ENCODE assay signal across 11 cellular contexts in the genomic region with DNA sequence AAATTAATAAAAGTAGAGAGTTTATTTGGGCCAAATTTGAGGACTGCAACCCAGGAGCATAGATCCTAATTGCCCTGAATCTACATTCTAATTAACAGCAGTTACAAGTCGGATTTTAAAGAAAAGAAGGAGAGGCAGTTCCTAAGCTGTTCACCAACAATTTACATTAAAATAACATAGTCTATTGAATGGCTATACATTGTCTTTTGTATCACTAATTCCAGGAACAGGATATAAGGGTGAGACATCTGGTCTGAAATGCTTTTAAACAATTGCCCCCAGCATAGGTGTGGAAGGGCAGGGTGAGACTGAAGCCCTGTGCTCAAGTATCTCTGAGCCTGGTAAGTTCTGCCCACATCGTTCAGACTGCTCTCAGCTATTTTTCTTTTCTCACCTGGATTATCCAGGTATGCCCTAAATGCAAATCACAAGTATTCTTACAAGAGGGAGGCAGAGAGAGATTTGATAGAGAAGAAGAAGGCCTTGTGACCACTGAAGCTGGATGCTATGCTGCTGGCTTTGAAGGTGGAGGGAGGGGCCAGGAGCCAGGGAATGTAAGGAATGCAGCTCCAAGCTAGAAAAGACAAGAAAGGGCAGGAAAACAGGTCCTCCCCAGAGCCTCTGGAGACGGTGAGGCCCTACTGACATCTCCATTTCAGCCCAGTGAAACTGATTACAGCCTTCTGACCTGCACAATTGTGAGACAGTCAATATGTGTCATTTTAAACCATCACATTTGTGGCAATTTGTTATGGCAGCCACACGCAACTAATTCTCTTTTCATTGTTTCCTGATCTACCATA.
DNase-seq lines count a peak whose midpoint lies in the region; ATAC-seq, FAIRE-seq and TF ChIP-seq lines count a peak whose summit lies in the region.
"Had no signal": no experiment of that assay in that cellular context is flagged by ENCODE, and none has a peak within 500 bp of the region (broad histone marks: within the 10 kb centered on the region; RNA-seq: fewer than 3 reads in every experiment).

No MANE protein-coding gene starts in this region.

- H3K27ac Mint-ChIP-seq in neural crest cell (ENCODE audit: unreplicated experiment) = peak overlapping the region; percentile 19
- H3K27ac Mint-ChIP-seq in CD4-positive, alpha-beta T cell = no peak overlapping the region
- H3K27ac Mint-ChIP-seq: activated T-helper 2 cell treated with anti-CD3 and anti-CD28 coated beads, Interferon-gamma antibody, Interleukin-2, Interleukin-4, amounts not matched to agents 10 μg/mL and 5 μg/mL and 100 μg/mL, durations not matched to agents 14 hours and 24 hours and 36 hours had no signal

- peak; percentile 50 for ATAC-seq in PC-3
- ATAC-seq in CD4-positive, alpha-beta T cell (ENCODE audit: poor library complexity) = no peak

- peak overlapping the region; percentile 11 for H3K4me3 Mint-ChIP-seq in neural crest cell
- H3K4me3 Mint-ChIP-seq in CD4-positive, alpha-beta T cell = no peak overlapping the region

- H3K4me1 Mint-ChIP-seq in neural crest cell = peaks cover 32% of the 10 kb centered on the region
- H3K4me1 Mint-ChIP-seq in CD4-positive, alpha-beta T cell (ENCODE audit: low read depth) = no peaks in the 10 kb centered on the region

- FAIRE-seq in D721Med (lab: Jason Lieb, UNC) = no peak

- no peaks in the 10 kb centered on the region for H3K9me2 ChIP-seq in PC-3 (replicated peaks; ENCODE audit: low read length)

- CTCF ChIA-PET in PC-3 (lab: Charles Lee) = no interaction called here
- CTCF ChIA-PET in CD4-positive, alpha-beta T cell (lab: Charles Lee) = no interaction called here

- H3K36me3 Mint-ChIP-seq in neural crest cell (ENCODE audit: low read depth) = no peaks in the 10 kb centered on the region
- no peaks in the 10 kb centered on the region for H3K36me3 Mint-ChIP-seq in CD4-positive, alpha-beta T cell (ENCODE audit: low read depth)

- no peak overlapping the region for H3K4me3 ChIP-seq in H7 (ENCODE audit: insufficient read depth, low read depth, low read length)
- no peak overlapping the region for H3K4me3 ChIP-seq in PC-3 (ENCODE audit: low read length)
- H3K4me3 ChIP-seq: skin epidermis had no signal

- BruUV-seq in PC-3 (replicated peaks; lab: Mats Ljungman, UMichigan) = no TSS peak

- H3K36me3 ChIP-seq in H7 (replicated peaks; ENCODE audit: control insufficient read depth, insufficient read depth, low read length) (no peaks in the 10 kb centered on the region), PC-3 (ENCODE audit: low read depth, low read length) (no peaks in the 10 kb centered on the region)

- H3K79me2 ChIP-seq in PC-3 (ENCODE audit: low read length) = no peaks in the 10 kb centered on the region

- no peaks in the 10 kb centered on the region for H3F3A ChIP-seq in PC-3 (ENCODE audit: low read length, unreplicated experiment)

- DNase-seq in H7 (peak; percentile 46), PC-3 (peak; percentile 58), epithelial cell of prostate (ENCODE audit: low read depth, low spot score) (no peak), neural crest cell (ENCODE audit: low read depth, low spot score) (no peak), NCI-H2081 (lab: John Stamatoyannopoulos, UW) (no peak), D721Med (ENCODE audit: insufficient read length, low spot score) (no peak)
- DNase-seq in stimulated activated CD4-positive, alpha-beta T cell treated with anti-CD3 and anti-CD28 coated beads, Interleukin-4, amount 100 ng/mL, for 1 hour = no peak
- DNase-seq in CD4-positive, alpha-beta T cell = no peak
- DNase-seq: NCI-H2227 treated with DMSO at 0.1 percent for 48 hours had no signal

- no peaks in the 10 kb centered on the region for H3K27me3 ChIP-seq in H7 (ENCODE audit: control insufficient read depth, insufficient read depth, low read length)
- no peaks in the 10 kb centered on the region for H3K27me3 ChIP-seq in PC-3 (ENCODE audit: low read length)
- H3K27me3 ChIP-seq in CD4-positive, alpha-beta T cell (ENCODE audit: control insufficient read depth, insufficient read depth, low read length) = peaks cover 6% of the 10 kb centered on the region

- H3K4me1 ChIP-seq in PC-3 (ENCODE audit: insufficient read depth, low read length) = peaks cover 23% of the 10 kb centered on the region

- no peaks in the 10 kb centered on the region for H4K20me1 ChIP-seq in PC-3 (ENCODE audit: low read length)

- POLR2A ChIA-PET in PC-3 (lab: Charles Lee; ENCODE audit: unreplicated experiment) = interaction anchor here (0.6 kb wide), 1 partner anchor 1967 kb away, joined by 5 read pairs; no protein-coding TSS in a partner anchor
- POLR2A ChIA-PET in CD4-positive, alpha-beta T cell (lab: Charles Lee) = no interaction called here

- peaks cover 5% of the 10 kb centered on the region for H3K27me3 Mint-ChIP-seq in neural crest cell (ENCODE audit: low read depth)
- H3K27me3 Mint-ChIP-seq in CD4-positive, alpha-beta T cell = peaks cover 9% of the 10 kb centered on the region

- H2AFZ ChIP-seq in PC-3 (ENCODE audit: low read length) = peak overlapping the region; percentile 19; the same call in 1 of the 2 replicates

- no peaks in the 10 kb centered on the region for H3K9me3 ChIP-seq in PC-3 (ENCODE audit: low read length)
- no peaks in the 10 kb centered on the region for H3K9me3 ChIP-seq in CD4-positive, alpha-beta T cell (ENCODE audit: control insufficient read depth, low read length)

- H3K9me3 Mint-ChIP-seq in neural crest cell = peaks cover 4% of the 10 kb centered on the region
- H3K9me3 Mint-ChIP-seq in CD4-positive, alpha-beta T cell = no peaks in the 10 kb centered on the region
- H3K9me3 Mint-ChIP-seq: activated T-helper 2 cell treated with anti-CD3 and anti-CD28 coated beads, Interferon-gamma antibody, Interleukin-2, Interleukin-4, amounts not matched to agents 10 μg/mL and 5 μg/mL and 100 μg/mL, durations not matched to agents 14 hours and 24 hours and 36 hours had no signal

- H3K27ac ChIP-seq in PC-3 (ENCODE audit: low read length) (no peak overlapping the region), epithelial cell of prostate (peak overlapping the region; percentile 84)
- no peak overlapping the region for H3K27ac ChIP-seq in CD4-positive, alpha-beta T cell (ENCODE audit: low read depth, low read length)

- H3K9ac ChIP-seq in PC-3 (ENCODE audit: low read length) = no peak overlapping the region

- TF ChIP-seq CTCF in PC-3 (conservative IDR thresholded peaks at IDR 0.05; ENCODE audit: low read depth, low read length) = no peak
- TF ChIP-seq CTCF in neural crest cell (conservative IDR thresholded peaks at IDR 0.05) = no peak
- TF ChIP-seq CTCF in D721Med (IDR thresholded peaks at IDR 0.05; ENCODE audit: insufficient read depth, missing control alignments) = no peak
- no peak for TF ChIP-seq CTCF in CD4-positive, alpha-beta T cell (IDR thresholded peaks at IDR 0.05)

- intact Hi-C loops in PC-3 (cut with micrococcal nuclease) = no loop called here
- intact Hi-C loops in CD4-positive, alpha-beta T cell (cut with DNase I, micrococcal nuclease) = no loop called here

- H3K4me2 ChIP-seq in PC-3 (ENCODE audit: low read length) = peak overlapping the region; percentile 38

Comparison
In these comparisons a context has a peak if more than half of its experiments do, and no peak if none do; other contexts are left out.
1. DNase-seq: peak in H7 (single experiment) and PC-3 (single experiment); none in epithelial cell of prostate (single experiment), neural crest cell (single experiment), NCI-H2081 (0 of 2), stimulated activated CD4-positive, alpha-beta T cell treated with anti-CD3 and anti-CD28 coated beads, Interleukin-4, amount 100 ng/mL, for 1 hour (single experiment), D721Med (single experiment) and CD4-positive, alpha-beta T cell (0 of 10).